15 cellular contexts compared by ENCODE assay signal in genomic region chr3:23084367-23084766, GRCh38.
"Had no signal": no experiment of that assay in that cellular context is flagged by ENCODE, and none has a peak within 500 bp of the region (broad histone marks: within the 10 kb centered on the region; RNA-seq: fewer than 3 reads in every experiment).

No MANE protein-coding gene starts in this region.

- ATAC-seq: gastroesophageal sphincter; left lobe of liver; natural killer cell; right cardiac atrium; stimulated activated effector memory CD8-positive, alpha-beta T cell treated with anti-CD3 and anti-CD28 coated beads, Interleukin-12 subunit alpha, Interleukin-12 subunit beta, amount 100 ng/mL, for 72 hours; stimulated activated naive CD8-positive, alpha-beta T cell treated with anti-CD3 and anti-CD28 coated beads, Interleukin-15, Interleukin-2, amounts not matched to agents 100 U/mL and 50 U/mL, for 24 hours had no signal

- DNase-seq: dermis blood vessel endothelial cell; esophagus squamous epithelium; foreskin fibroblast; glutamatergic neuron; islet precursor cell; mammary epithelial cell; natural killer cell; right cardiac atrium; stimulated activated CD4-positive, alpha-beta T cell treated with anti-CD3 and anti-CD28 coated beads, Interleukin-2, amount 100 ng/mL, for 48 hours; stimulated activated CD8-positive, alpha-beta memory T cell treated with anti-CD3 and anti-CD28 coated beads, Interleukin-4, amount 100 ng/mL, for 48 hours; stimulated activated naive CD8-positive, alpha-beta T cell treated with anti-CD3 and anti-CD28 coated beads, Interleukin-15, Interleukin-2, amounts not matched to agents 100 U/mL and 50 U/mL, for 24 hours; thyroid gland had no signal
